Comparison of ENCODE assay signal across 8 cellular contexts in genomic region chr2:88159955-88160415, GRCh38. TPM values are rescaled to one million over a fixed set of nuclear protein-coding genes. Genes with fewer than 3 reads are reported as not detected.
DNase-seq lines count a peak whose midpoint lies in the region; ATAC-seq and TF ChIP-seq lines count a peak whose summit lies in the region.

No MANE protein-coding gene starts in this region.

- peaks cover 0 to 12% (median 0%) of the 10 kb centered on the region in 5 donors for H3K27me3 Mint-ChIP-seq in naive thymus-derived CD4-positive, alpha-beta T cell

- TF ChIP-seq EP300 in esophagus muscularis mucosa (IDR thresholded peaks at IDR 0.05), result no peak

- H3K27me3 ChIP-seq in OCI-LY3 (ENCODE audit: low read depth, low read length) (no peaks in the 10 kb centered on the region), esophagus muscularis mucosa (no peaks in the 10 kb centered on the region), tibial artery (peaks cover 0 to 5% of the 10 kb centered on the region in 2 donors)
- no peaks in the 10 kb centered on the region for H3K27me3 ChIP-seq in naive thymus-derived CD4-positive, alpha-beta T cell (ENCODE audit: control insufficient read depth in 2 of 2, insufficient read depth in 2 of 2, low read length in 2 of 2)

- H3K4me3 ChIP-seq in OCI-LY3 (ENCODE audit: low read length) (no peak overlapping the region), esophagus muscularis mucosa (no peak overlapping the region), tibial artery (no peak overlapping the region)
- H3K4me3 ChIP-seq in naive thymus-derived CD4-positive, alpha-beta T cell (ENCODE audit: low read length), result no peak overlapping the region

- no peak overlapping the region for H3K4me3 Mint-ChIP-seq in naive thymus-derived CD4-positive, alpha-beta T cell

- POLR2A ChIA-PET in naive thymus-derived CD4-positive, alpha-beta T cell (lab: Charles Lee), result no interaction called here

- CTCF ChIA-PET in naive thymus-derived CD4-positive, alpha-beta T cell (lab: Charles Lee), result interaction anchor here (0.6 to 6.9 kb wide), 7 partner anchors 9 to 115 kb away, joined by 3 to 115 read pairs (median 4); no protein-coding TSS in a partner anchor

- H3K9me3 ChIP-seq in OCI-LY3 (ENCODE audit: insufficient read depth, low read length), result no peaks in the 10 kb centered on the region
- no peaks in the 10 kb centered on the region for H3K9me3 ChIP-seq in esophagus muscularis mucosa
- H3K9me3 ChIP-seq in naive thymus-derived CD4-positive, alpha-beta T cell (ENCODE audit: control insufficient read depth in 2 of 3, low read length in 3 of 3), result no peaks in the 10 kb centered on the region
- H3K9me3 ChIP-seq in tibial artery, result no peaks in the 10 kb centered on the region

- no peaks in the 10 kb centered on the region for H3K79me2 ChIP-seq in OCI-LY3 (ENCODE audit: low read length)

- H3K36me3 Mint-ChIP-seq in naive thymus-derived CD4-positive, alpha-beta T cell, result no peaks in the 10 kb centered on the region

- peaks cover 0 to 5% (median 0%) of the 10 kb centered on the region in 7 donors for H3K4me1 Mint-ChIP-seq in naive thymus-derived CD4-positive, alpha-beta T cell

- H3K4me1 ChIP-seq in OCI-LY3 (ENCODE audit: low read length) (no peaks in the 10 kb centered on the region), esophagus muscularis mucosa (peaks cover under 1 to 6% (median 5%) of the 10 kb centered on the region in 4 donors), tibial artery (no peaks in the 10 kb centered on the region)
- H3K4me1 ChIP-seq in naive thymus-derived CD4-positive, alpha-beta T cell (ENCODE audit: control insufficient read depth in 2 of 2, insufficient read depth in 2 of 2, low read length in 2 of 2), result no peaks in the 10 kb centered on the region

- WGBS in esophagus muscularis mucosa, result 24% methylated on average over 5 of the region's 5 CpGs

- H3K27ac Mint-ChIP-seq in naive thymus-derived CD4-positive, alpha-beta T cell, result no peak overlapping the region

- no peaks in the 10 kb centered on the region for H3K36me3 ChIP-seq in OCI-LY3 (replicated peaks; ENCODE audit: low read depth, low read length)
- no peaks in the 10 kb centered on the region for H3K36me3 ChIP-seq in esophagus muscularis mucosa
- no peaks in the 10 kb centered on the region for H3K36me3 ChIP-seq in naive thymus-derived CD4-positive, alpha-beta T cell (ENCODE audit: control insufficient read depth in 2 of 3, insufficient read depth in 3 of 3, low read length in 3 of 3)
- no peaks in the 10 kb centered on the region for H3K36me3 ChIP-seq in tibial artery

- TF ChIP-seq POLR2A in esophagus muscularis mucosa (IDR thresholded peaks at IDR 0.05; ENCODE audit: low read depth), result no peak

- no peak overlapping the region; the same call in 1 of the 2 replicates for H3K4me2 ChIP-seq in OCI-LY3 (ENCODE audit: low read length)

- TF ChIP-seq CTCF in GM10266 (IDR thresholded peaks at IDR 0.05; ENCODE audit: control insufficient read depth, insufficient read depth, low read depth, missing control alignments) (peak; percentile 82), OCI-LY3 (IDR thresholded peaks at IDR 0.05; ENCODE audit: low read depth, low read length) (peak; percentile 93), esophagus muscularis mucosa (IDR thresholded peaks at IDR 0.05) (peak; percentile 81 to 88 (median 85)), tibial artery (IDR thresholded peaks at IDR 0.05) (peak; percentile 68 to 81)

- ATAC-seq in naive thymus-derived CD4-positive, alpha-beta T cell, result peak; percentile 82
- no peak for ATAC-seq in GM18519 (IDR thresholded peaks at IDR 0.05; ENCODE audit: low FRiP score, unreplicated experiment)

- H3K9ac ChIP-seq in OCI-LY3 (ENCODE audit: low read length), result no peak overlapping the region

- intact Hi-C loops in esophagus muscularis mucosa (cut with DNase I) (loop anchor here (1.0 kb wide), 1 partner anchor 98 kb away; no protein-coding TSS in a partner anchor), tibial artery (cut with DNase I; ENCODE audit: low total_unique reads) (loop anchor here (5.0 kb wide), 1 partner anchor 98 kb away; no protein-coding TSS in a partner anchor)
- intact Hi-C loops in naive thymus-derived CD4-positive, alpha-beta T cell (cut with micrococcal nuclease), result loop anchor here (1.0 kb wide), 2 partner anchors 99 to 100 kb away; no protein-coding TSS in a partner anchor

- peak; percentile 68 for DNase-seq in GM10266 (ENCODE audit: extremely low spot score)
- peak; percentile 49 for DNase-seq in HPDE6-E6E7 (ENCODE audit: extremely low spot score)
- DNase-seq in activated T-cell treated with anti-CD3 and anti-CD28 coated beads for 48 hours (ENCODE audit: low read depth), result peak; percentile 19
- no peak for DNase-seq in esophagus muscularis mucosa (ENCODE audit: extremely low spot score)
- peak in 8 of 9 donors; percentile 22 to 65 (median 57) for DNase-seq in naive thymus-derived CD4-positive, alpha-beta T cell
- DNase-seq in tibial artery, result peak in 1 of 2 donors; percentile 53

- H2AFZ ChIP-seq in OCI-LY3 (ENCODE audit: low read depth, low read length), result 0 out of 2 replicates have a peak overlapping the region, but pooled peaks have one; percentile 64

- peaks cover 0 to 1% (median 0%) of the 10 kb centered on the region in 11 donors for H3K9me3 Mint-ChIP-seq in naive thymus-derived CD4-positive, alpha-beta T cell

- H3K27ac ChIP-seq in OCI-LY3 (ENCODE audit: low read length), result no peak overlapping the region
- H3K27ac ChIP-seq in esophagus muscularis mucosa (replicated peaks in 1 of 4), result no peak overlapping the region
- no peak overlapping the region for H3K27ac ChIP-seq in naive thymus-derived CD4-positive, alpha-beta T cell (ENCODE audit: low read depth, low read length)
- H3K27ac ChIP-seq in tibial artery, result no peak overlapping the region

- no peaks in the 10 kb centered on the region for H4K20me1 ChIP-seq in OCI-LY3 (ENCODE audit: insufficient read depth, low read length)

RNA-seq across cellular contexts. Expression of gene THNSL2, which starts 10.2 kb away (rescaled TPM):
- 10 to 100 TPM in 3 of 4 donors, 1 to 10 TPM in 1; 2.1 to 40.0 (median 29.4) TPM for total RNA-seq in esophagus muscularis mucosa
- total RNA-seq in naive thymus-derived CD4-positive, alpha-beta T cell, result 1 to 10 TPM in 3 of 5 experiments, under 1 TPM in 2; 0.19 to 4.7 (median 1.0) TPM
- polyA plus RNA-seq in naive thymus-derived CD4-positive, alpha-beta T cell, result 1 to 10 TPM in 1 of 2 donors, under 1 TPM in 1; 0.49 to 1.4 TPM

RNA-seq across cellular contexts. Expression of gene FABP1, which starts 32.1 kb away (rescaled TPM):
- 1 to 10 TPM in 1 of 4 donors, not detected in 3; 3.0 TPM for total RNA-seq in esophagus muscularis mucosa
- not detected for total RNA-seq in naive thymus-derived CD4-positive, alpha-beta T cell
- polyA plus RNA-seq in naive thymus-derived CD4-positive, alpha-beta T cell, result not detected
